Comparison of ENCODE assay signal across 9 cellular contexts in genomic region chr17:82699551-82699950, GRCh38. TPM values are rescaled to one million over a fixed set of nuclear protein-coding genes. Genes with fewer than 3 reads are reported as not detected.
DNase-seq lines count a peak whose midpoint lies in the region; ATAC-seq and TF ChIP-seq lines count a peak whose summit lies in the region.
"Had no signal": no experiment of that assay in that cellular context is flagged by ENCODE, and none has a peak within 500 bp of the region (broad histone marks: within the 10 kb centered on the region; RNA-seq: fewer than 3 reads in every experiment).

No MANE protein-coding gene starts in this region.

- H3K4me2 ChIP-seq in HCT116 (ENCODE audit: low read length), result peak overlapping the region; percentile 74
- H3K4me2 ChIP-seq in mammary epithelial cell (ENCODE audit: insufficient read depth, low read depth, low read length), result peak overlapping the region; percentile 80

- peak overlapping the region in 5 of 10 donors; percentile 41 to 83 (median 72) for H3K27ac Mint-ChIP-seq in naive thymus-derived CD8-positive, alpha-beta T cell

- DNase-seq in A673 (ENCODE audit: low spot score) (no peak), HCT116 (ENCODE audit: low read depth, low spot score) (no peak), mammary epithelial cell (no peak), HEK293T (ENCODE audit: extremely low spot score) (no peak), NCI-H510A (lab: John Stamatoyannopoulos, UW) (no peak)
- no peak for DNase-seq in naive thymus-derived CD8-positive, alpha-beta T cell
- DNase-seq: NCI-H1694 had no signal

- intact Hi-C loops in A673 (cut with micrococcal nuclease; ENCODE audit: unreplicated experiment) (no loop called here), HCT116 (cut with micrococcal nuclease) (no loop called here), mammary epithelial cell (cut with micrococcal nuclease) (loop anchor here (5.0 kb wide), 1 partner anchor 53 kb away; the partner anchor contains the start of gene TBCD)

- H3K4me1 ChIP-seq in A673 (ENCODE audit: insufficient read depth, low read length, poor library complexity, severe bottlenecking) (no peaks in the 10 kb centered on the region), HCT116 (ENCODE audit: control insufficient read depth in 1 of 2, insufficient read depth in 2 of 2, low read length in 2 of 2) (peaks cover 7 to 18% of the 10 kb centered on the region in 2 experiments; a peak in 2 of 4 replicates), mammary epithelial cell (ENCODE audit: insufficient read depth, low read length) (peaks cover 31% of the 10 kb centered on the region)

- H3K4me3 ChIP-seq in A673 (ENCODE audit: low read depth, low read length, poor library complexity, severe bottlenecking), result peak overlapping the region; percentile 57
- no peak overlapping the region; a peak in 1 of 4 replicates for H3K4me3 ChIP-seq in HCT116 (replicated peaks in 1 of 2; ENCODE audit: low read depth in 1 of 2, low read length in 2 of 2)
- H3K4me3 ChIP-seq in mammary epithelial cell (replicated peaks in 1 of 3; ENCODE audit: insufficient read depth in 1 of 3, low read depth in 2 of 3, low read length in 3 of 3), result no peak overlapping the region

- TF ChIP-seq RAD21 in HCT116 (IDR thresholded peaks at IDR 0.05; ENCODE audit: low read depth), result no peak

- peaks cover 0 to 10% (median 0%) of the 10 kb centered on the region in 5 donors for H3K27me3 Mint-ChIP-seq in naive thymus-derived CD8-positive, alpha-beta T cell

- H3K9me3 ChIP-seq in A673 (ENCODE audit: low read depth, low read length, poor library complexity, severe bottlenecking) (peaks cover 7% of the 10 kb centered on the region), HCT116 (ENCODE audit: control insufficient read depth in 1 of 2, insufficient read depth in 1 of 2, low read depth in 1 of 2, low read length in 2 of 2) (peaks cover 10 to 12% of the 10 kb centered on the region in 2 experiments; a peak in 2 of 4 replicates), mammary epithelial cell (replicated peaks; ENCODE audit: insufficient read depth, low read length) (peaks cover 3% of the 10 kb centered on the region)

- H3K4me1 Mint-ChIP-seq in naive thymus-derived CD8-positive, alpha-beta T cell, result peaks cover 2 to 15% (median 10%) of the 10 kb centered on the region in 4 donors

- in situ Hi-C loops in mammary epithelial cell (cut with MboI; ENCODE audit: low sequenced_read_pairs in 2 of 2), result no loop called here

- RAD21 ChIA-PET in HCT116 (lab: Charles Lee; ENCODE audit: low non-redundant PET in 1 of 2, low total read pairs in 2 of 2, uncharacterized antibody in 2 of 2, unreplicated experiment in 2 of 2), result interaction anchor here in 1 of 2 experiments (0.6 kb wide), 1 partner anchor 17 kb away, joined by 5 read pairs; the partner anchor contains the start of gene FN3KRP

- no peak for TF ChIP-seq CTCF in A673 (conservative IDR thresholded peaks at IDR 0.05; ENCODE audit: low read depth, low read length)
- TF ChIP-seq CTCF in HCT116 (IDR thresholded peaks at IDR 0.05 in 2 of 3, conservative IDR thresholded peaks at IDR 0.05 in 1 of 3; ENCODE audit: borderline replicate concordance in 1 of 3, insufficient read depth in 1 of 3, low read depth in 2 of 3, low read length in 2 of 3), result no peak
- TF ChIP-seq CTCF in mammary epithelial cell (conservative IDR thresholded peaks at IDR 0.05 in 1 of 2, IDR thresholded peaks at IDR 0.05 in 1 of 2; ENCODE audit: extremely low read depth in 1 of 2, insufficient read depth in 1 of 2, low read depth in 1 of 2, low read length in 2 of 2), result no peak

- no peaks in the 10 kb centered on the region for H3K9me2 ChIP-seq in HCT116 (ENCODE audit: insufficient read depth)

- CTCF ChIA-PET in A673 (lab: Charles Lee) (no interaction called here), HCT116 (lab: Charles Lee) (no interaction called here), mammary epithelial cell (lab: Charles Lee; ENCODE audit: low non-redundant PET) (no interaction called here), HEK293T (lab: Yijun Ruan, JAX) (interaction anchor here (0.7 kb wide), 1 partner anchor 93 kb away, joined by 4 read pairs; no protein-coding TSS in a partner anchor)

- ATAC-seq in HCT116 (no peak), GM18520 (IDR thresholded peaks at IDR 0.05; ENCODE audit: unreplicated experiment) (no peak), GM21717 (IDR thresholded peaks at IDR 0.05; ENCODE audit: unreplicated experiment) (no peak)
- no peak for ATAC-seq in naive thymus-derived CD8-positive, alpha-beta T cell

- peak overlapping the region; percentile 78 to 94 (median 90) for H3K4me3 Mint-ChIP-seq in naive thymus-derived CD8-positive, alpha-beta T cell

- peaks cover 9% of the 10 kb centered on the region for H3K27me3 ChIP-seq in A673 (replicated peaks; ENCODE audit: insufficient read depth, low read depth, low read length, poor library complexity)
- no peaks in the 10 kb centered on the region for H3K27me3 ChIP-seq in HCT116 (ENCODE audit: insufficient read depth, low read length)
- no peaks in the 10 kb centered on the region for H3K27me3 ChIP-seq in mammary epithelial cell (ENCODE audit: insufficient read depth, low read length)

- no TSS peak for BruUV-seq in A673 (replicated peaks; lab: Mats Ljungman, UMichigan)
- no TSS peak for BruUV-seq in HCT116 (replicated peaks; lab: Mats Ljungman, UMichigan)
- no TSS peak for BruUV-seq in mammary epithelial cell (replicated peaks; lab: Mats Ljungman, UMichigan)

- H2AFZ ChIP-seq in HCT116 (ENCODE audit: low read depth, low read length, poor library complexity, severe bottlenecking) (no peak overlapping the region), mammary epithelial cell (ENCODE audit: low read depth, low read length) (no peak overlapping the region)

- no peak for TF ChIP-seq POLR2A in HCT116 (IDR thresholded peaks at IDR 0.05; ENCODE audit: borderline replicate concordance, extremely low read depth, insufficient read depth, insufficient read length)

- H3K27ac ChIP-seq in A673 (ENCODE audit: low read depth, low read length, poor library complexity, severe bottlenecking) (no peak overlapping the region), HCT116 (ENCODE audit: low read depth, low read length) (no peak overlapping the region), mammary epithelial cell (ENCODE audit: insufficient read depth, low read depth, low read length) (no peak overlapping the region)

- peaks cover 0 to 10% (median 3%) of the 10 kb centered on the region in 9 donors for H3K9me3 Mint-ChIP-seq in naive thymus-derived CD8-positive, alpha-beta T cell

- H3K36me3 Mint-ChIP-seq in naive thymus-derived CD8-positive, alpha-beta T cell, result peaks cover under 1 to 4% (median 4%) of the 10 kb centered on the region in 3 donors

- POLR2A ChIA-PET in A673 (lab: Charles Lee; ENCODE audit: low non-redundant PET) (no interaction called here), HCT116 (lab: Charles Lee) (no interaction called here), HEK293T (lab: Yijun Ruan, JAX) (no interaction called here)
- POLR2A ChIA-PET in naive thymus-derived CD8-positive, alpha-beta T cell (lab: Charles Lee), result interaction anchor here (1.0 kb wide), 1 partner anchor 10 kb away, joined by 5 read pairs; no protein-coding TSS in a partner anchor

- H4K20me1 ChIP-seq in HCT116 (ENCODE audit: insufficient read depth) (no peaks in the 10 kb centered on the region), mammary epithelial cell (ENCODE audit: insufficient read depth, low read length) (no peaks in the 10 kb centered on the region)

- H3K79me2 ChIP-seq in HCT116 (ENCODE audit: insufficient read depth, low read length), result no peaks in the 10 kb centered on the region
- peaks cover 5% of the 10 kb centered on the region for H3K79me2 ChIP-seq in mammary epithelial cell (ENCODE audit: insufficient read depth, low read length)

- WGBS in mammary epithelial cell (ENCODE audit: low coverage, missing lambda C conversion rate), result 86% methylated on average over 12 of the region's 13 CpGs

- H3K36me3 ChIP-seq in A673 (ENCODE audit: insufficient read depth, low read length, poor library complexity, severe bottlenecking) (no peaks in the 10 kb centered on the region), HCT116 (ENCODE audit: control insufficient read depth in 1 of 2, insufficient read depth in 2 of 2, low read length in 2 of 2) (no peaks in the 10 kb centered on the region), mammary epithelial cell (ENCODE audit: insufficient read depth, low read length) (no peaks in the 10 kb centered on the region)

- dilution Hi-C loops in mammary epithelial cell (cut with HindIII; ENCODE audit: low sequenced_read_pairs), result no loop called here

- H3K9ac ChIP-seq in HCT116 (ENCODE audit: low read length), result no peak overlapping the region
- no peak overlapping the region for H3K9ac ChIP-seq in mammary epithelial cell (ENCODE audit: insufficient read depth, low read length)

RNA-seq across cellular contexts. Expression of gene RAB40B, which starts 1.1 kb away (rescaled TPM):
- 3.2 and 4.8 TPM in 2 replicates for total RNA-seq in A673 (2021)
- 22.1 TPM for total RNA-seq in HCT116 (2021; ENCODE audit: unreplicated experiment)
- 14.6 and 16.4 TPM in 2 replicates for polyA plus RNA-seq in HCT116 (2012)
- total RNA-seq in mammary epithelial cell, result 10 to 100 TPM; 13.3 to 17.8 TPM
- 16.5 TPM for polyA plus RNA-seq in mammary epithelial cell
- polyA minus RNA-seq in mammary epithelial cell, result 10.5 TPM
- 1 to 10 TPM; 5.0 to 6.1 TPM for total RNA-seq in naive thymus-derived CD8-positive, alpha-beta T cell
- 1 to 10 TPM; 1.4 to 2.7 (median 1.7) TPM for polyA plus RNA-seq in naive thymus-derived CD8-positive, alpha-beta T cell

RNA-seq across cellular contexts. Expression of gene FN3KRP, which starts 17.0 kb away (rescaled TPM):
- 35.4 and 43.2 TPM in 2 replicates for total RNA-seq in A673 (2021)
- total RNA-seq in HCT116 (2021; ENCODE audit: unreplicated experiment), result 35.2 TPM
- polyA plus RNA-seq in HCT116 (2012), result 32.5 and 35.2 TPM in 2 replicates
- total RNA-seq in mammary epithelial cell, result 10 to 100 TPM; 16.7 to 44.5 TPM
- 27.2 TPM for polyA plus RNA-seq in mammary epithelial cell
- 52.6 TPM for polyA minus RNA-seq in mammary epithelial cell
- total RNA-seq in naive thymus-derived CD8-positive, alpha-beta T cell, result 10 to 100 TPM; 42.8 to 43.6 TPM
- polyA plus RNA-seq in naive thymus-derived CD8-positive, alpha-beta T cell, result 10 to 100 TPM; 28.6 to 46.2 (median 33.9) TPM

RNA-seq across cellular contexts. Expression of gene FN3K, which starts 35.9 kb away (rescaled TPM):
- total RNA-seq in A673 (2021), result 6.7 and 8.0 TPM in 2 replicates
- total RNA-seq in HCT116 (2021; ENCODE audit: unreplicated experiment), result 9.9 TPM
- polyA plus RNA-seq in HCT116 (2012), result 8.6 and 10.7 TPM in 2 replicates
- total RNA-seq in mammary epithelial cell, result 1 to 10 TPM; 2.2 to 4.2 TPM
- polyA plus RNA-seq in mammary epithelial cell, result 0.14 TPM
- not detected for polyA minus RNA-seq in mammary epithelial cell
- 10 to 100 TPM; 10.3 to 12.7 TPM for total RNA-seq in naive thymus-derived CD8-positive, alpha-beta T cell
- under 1 TPM; 0.40 to 0.88 (median 0.43) TPM for polyA plus RNA-seq in naive thymus-derived CD8-positive, alpha-beta T cell

RNA-seq across cellular contexts. Expression of gene WDR45B, which starts 51.3 kb away (rescaled TPM):
- total RNA-seq in A673 (2021) (69.9 and 73.0 TPM in 2 replicates), HCT116 (2021; ENCODE audit: unreplicated experiment) (117 TPM), mammary epithelial cell (10 to 100 TPM; 62.2 to 68.4 TPM)
- 148 and 173 TPM in 2 replicates for polyA plus RNA-seq in HCT116 (2012)
- 71.9 TPM for polyA plus RNA-seq in mammary epithelial cell
- 71.2 TPM for polyA minus RNA-seq in mammary epithelial cell
- total RNA-seq in naive thymus-derived CD8-positive, alpha-beta T cell, result 10 to 100 TPM; 68.6 to 75.0 TPM
- 10 to 100 TPM; 22.5 to 32.6 (median 27.9) TPM for polyA plus RNA-seq in naive thymus-derived CD8-positive, alpha-beta T cell

RNA-seq across cellular contexts. Expression of gene TBCD, which starts 52.3 kb away (rescaled TPM):
- total RNA-seq in A673 (2021) (113 and 129 TPM in 2 replicates), HCT116 (2021; ENCODE audit: unreplicated experiment) (152 TPM), mammary epithelial cell (10 to 100 TPM; 28.7 to 90.9 TPM)
- polyA plus RNA-seq in HCT116 (2012), result 140 and 154 TPM in 2 replicates
- 69.5 TPM for polyA plus RNA-seq in mammary epithelial cell
- 80.5 TPM for polyA minus RNA-seq in mammary epithelial cell
- total RNA-seq in naive thymus-derived CD8-positive, alpha-beta T cell, result 100 to 1,000 TPM; 155 to 170 TPM
- polyA plus RNA-seq in naive thymus-derived CD8-positive, alpha-beta T cell, result 10 to 100 TPM; 41.2 to 91.9 (median 53.9) TPM
